Comparison of ENCODE assay signal across 25 cellular contexts in genomic region chr17:68870427-68870826, GRCh38.
"Had no signal": no experiment of that assay in that cellular context is flagged by ENCODE, and none has a peak within 500 bp of the region (broad histone marks: within the 10 kb centered on the region; RNA-seq: fewer than 3 reads in every experiment).

No MANE protein-coding gene starts in this region.

- DNase-seq: colonic mucosa; cortex of kidney; effector CD8-positive, alpha-beta T cell; effector memory CD8-positive, alpha-beta T cell; endodermal cell; erythroblast; esophagus squamous epithelium; foreskin fibroblast; foreskin melanocyte; gastrocnemius medialis; glutamatergic neuron; head of caudate nucleus; heart right ventricle; hippocampal formation; left cardiac atrium; left lung; lower lobe of right lung; mesenchymal stem cell; mucosa of descending colon; naive B cell had no signal

- H3K9me3 ChIP-seq: colonic mucosa, esophagus squamous epithelium, gastrocnemius medialis, left lung, lower lobe of right lung, mucosa of descending colon had no signal

- ATAC-seq: effector memory CD8-positive, alpha-beta T cell; esophagus mucosa; gastrocnemius medialis; heart right ventricle; left cardiac atrium; left lung; lower lobe of right lung; mucosa of descending colon had no signal

- H3K27ac ChIP-seq: colonic mucosa, epithelial cell of prostate, esophagus squamous epithelium, gastrocnemius medialis, heart right ventricle, left lung, lower lobe of right lung had no signal

- FAIRE-seq: endometrium, islet of Langerhans, keratinocyte had no signal

- H3K36me3 ChIP-seq: colonic mucosa, esophagus squamous epithelium, left lung, lower lobe of right lung had no signal

- H3K4me1 ChIP-seq: colonic mucosa, gastrocnemius medialis, left lung, lower lobe of right lung had no signal

- H3K4me3 ChIP-seq: colonic mucosa, esophagus squamous epithelium, gastrocnemius medialis, heart right ventricle, left lung, lower lobe of right lung, mucosa of descending colon had no signal

- H3K27me3 ChIP-seq: colonic mucosa, esophagus squamous epithelium, gastrocnemius medialis, heart right ventricle, left lung had no signal
